ENCODE assay signal across 1 cellular context in genomic region chr15:52337198-52337853, GRCh38.
TF ChIP-seq lines count a peak whose summit lies in the region.

No MANE protein-coding gene starts in this region.

TF ChIP-seq in WTC11, 78 proteins besides CTCF, POLR2A, EP300 and RAD21 (continued from another document):
- no peak for TF ChIP-seq AR (CRISPR knock-in tag; IDR thresholded peaks at IDR 0.05)
- TF ChIP-seq E2F1 (CRISPR knock-in tag; IDR thresholded peaks at IDR 0.05) = no peak
- TF ChIP-seq JAZF1 (CRISPR knock-in tag; IDR thresholded peaks at IDR 0.05) = no peak
- no peak for TF ChIP-seq ZNF423 (CRISPR knock-in tag; IDR thresholded peaks at IDR 0.05)
- TF ChIP-seq ERG (CRISPR knock-in tag; IDR thresholded peaks at IDR 0.05) = no peak
- TF ChIP-seq GRHL2 (CRISPR knock-in tag; IDR thresholded peaks at IDR 0.05; ENCODE audit: insufficient replicate concordance, severe bottlenecking) = no peak
- no peak for TF ChIP-seq SMAD3 (CRISPR knock-in tag; IDR thresholded peaks at IDR 0.05; ENCODE audit: borderline replicate concordance)
- no peak for TF ChIP-seq NR3C1 (CRISPR knock-in tag; conservative IDR thresholded peaks at IDR 0.05; ENCODE audit: low read depth)
- TF ChIP-seq MXD4 (CRISPR knock-in tag; IDR thresholded peaks at IDR 0.05; ENCODE audit: borderline replicate concordance) = no peak
- no peak for TF ChIP-seq ZSCAN18 (CRISPR knock-in tag; IDR thresholded peaks at IDR 0.05)
